ENCODE assay signal across 15 cellular contexts in the genomic region with DNA sequence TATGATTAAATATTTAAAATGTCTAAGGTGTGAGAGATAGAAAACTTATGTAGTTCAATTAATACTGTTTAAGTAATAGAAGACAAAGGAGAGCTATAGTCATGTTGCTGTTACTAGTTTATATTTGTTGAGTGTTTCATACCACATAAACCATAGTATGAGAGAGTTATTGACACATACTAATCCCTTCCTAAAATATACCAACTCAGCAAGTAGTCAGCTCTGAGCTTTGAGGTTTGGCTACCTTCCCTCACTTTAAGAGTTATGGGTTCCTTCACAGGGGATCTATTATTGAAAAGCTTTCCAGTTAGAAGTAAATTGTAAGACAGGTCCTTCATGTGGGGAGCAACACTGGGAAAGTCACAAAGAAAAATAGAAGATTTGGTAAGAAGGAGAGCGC.
"Had no signal": no experiment of that assay in that cellular context is flagged by ENCODE, and none has a peak within 500 bp of the region (broad histone marks: within the 10 kb centered on the region; RNA-seq: fewer than 3 reads in every experiment).

No MANE protein-coding gene starts in this region.

- H3K27me3 ChIP-seq: right lobe of liver had no signal

- H3K27ac ChIP-seq: epithelial cell of prostate, foreskin keratinocyte, lower lobe of right lung, right lobe of liver, thoracic aorta had no signal

- H3K9me3 ChIP-seq: lower lobe of right lung, right lobe of liver, thoracic aorta had no signal

- H3K4me3 ChIP-seq: lower lobe of right lung, right lobe of liver, thoracic aorta had no signal

- DNase-seq: activated CD8-positive, alpha-beta memory T cell treated with anti-CD3 and anti-CD28 coated beads for 24 hours; activated CD8-positive, alpha-beta memory T cell treated with anti-CD3 and anti-CD28 coated beads, Interleukin-2, amount 50 U/mL, for 4 hours; activated naive CD4-positive, alpha-beta T cell treated with Interleukin-2 at 50 U/mL for 16 hours; activated naive CD8-positive, alpha-beta T cell treated with anti-CD3 and anti-CD28 coated beads, Interleukin-2, amount 10 ng/mL, durations not matched to agents 7 days and 5 days; activated T-cell treated with anti-CD3 and anti-CD28 coated beads, Interleukin-2, amount 50 U/mL, for 24 hours; amniotic stem cell; foreskin keratinocyte; lower lobe of right lung; naive thymus-derived CD4-positive, alpha-beta T cell; posterior cingulate gyrus; right lobe of liver; stimulated activated CD4-positive, alpha-beta T cell treated with anti-CD3 and anti-CD28 coated beads, Interleukin-4, amount 100 ng/mL, for 1 hour; stimulated activated naive CD4-positive, alpha-beta T cell had no signal

- H3K36me3 ChIP-seq: lower lobe of right lung, right lobe of liver, thoracic aorta had no signal
